ENCODE assay signal across 9 cellular contexts in genomic region chr1:25549273-25550154, GRCh38. TPM values are rescaled to one million over a fixed set of nuclear protein-coding genes. Genes with fewer than 3 reads are reported as not detected.
DNase-seq lines count a peak whose midpoint lies in the region; ATAC-seq lines count a peak whose summit lies in the region.
"Had no signal": no experiment of that assay in that cellular context is flagged by ENCODE, and none has a peak within 500 bp of the region (broad histone marks: within the 10 kb centered on the region; RNA-seq: fewer than 3 reads in every experiment).

No MANE protein-coding gene starts in this region.

- no peaks in the 10 kb centered on the region for H3F3A ChIP-seq in GM23248 (ENCODE audit: insufficient read depth)

- H3K27me3 Mint-ChIP-seq in CD4-positive, CD25-positive, alpha-beta regulatory T cell, result no peaks in the 10 kb centered on the region
- no peaks in the 10 kb centered on the region for H3K27me3 Mint-ChIP-seq in activated naive CD8-positive, alpha-beta T cell treated with anti-CD3 and anti-CD28 coated beads for 36 hours

- 86 to 88% methylated on average over 16 to 17 of the region's 19 CpGs for WGBS in GM23248 (ENCODE audit: low coverage in 1 of 2, low lambda C conversion rate in 2 of 2, missing lambda C conversion rate in 2 of 2), 2 experiments

- peak; percentile 61 to 93 (median 66) for DNase-seq in CD4-positive, CD25-positive, alpha-beta regulatory T cell
- DNase-seq in SW480 (ENCODE audit: low spot score) (peak; percentile 94), GM23248 (no peak)
- peak; percentile 92 for DNase-seq in activated naive CD8-positive, alpha-beta T cell treated with anti-CD3 and anti-CD28 coated beads for 36 hours
- peak; percentile 43 to 47 for DNase-seq in stimulated activated CD8-positive, alpha-beta memory T cell treated with anti-CD3 and anti-CD28 coated beads, Interleukin-4, amount 100 ng/mL, for 4 hours (ENCODE audit: low read depth in 2 of 2, low spot score in 1 of 2)

- in situ Hi-C loops in GM23248 (cut with MboI), result no loop called here

- H3K27me3 ChIP-seq in CD4-positive, CD25-positive, alpha-beta regulatory T cell (ENCODE audit: control insufficient read depth, insufficient read depth, low read length), result no peaks in the 10 kb centered on the region
- H3K27me3 ChIP-seq in layer of hippocampus (ENCODE audit: control insufficient read depth, insufficient read depth, low read length), result no peaks in the 10 kb centered on the region
- H3K27me3 ChIP-seq in GM23248 (replicated peaks; ENCODE audit: insufficient read depth), result no peaks in the 10 kb centered on the region

- H3K27ac Mint-ChIP-seq in CD4-positive, CD25-positive, alpha-beta regulatory T cell, result peak overlapping the region; percentile 93 to 99 (median 97)
- H3K27ac Mint-ChIP-seq in activated naive CD8-positive, alpha-beta T cell treated with anti-CD3 and anti-CD28 coated beads for 36 hours, result peak overlapping the region; percentile 95

- peaks cover 0 to 1% (median 0%) of the 10 kb centered on the region in 7 donors for H3K9me3 Mint-ChIP-seq in CD4-positive, CD25-positive, alpha-beta regulatory T cell
- no peaks in the 10 kb centered on the region for H3K9me3 Mint-ChIP-seq in activated naive CD8-positive, alpha-beta T cell treated with anti-CD3 and anti-CD28 coated beads for 36 hours

- peaks cover 13 to 96% (median 61%) of the 10 kb centered on the region in 4 donors for H3K4me1 Mint-ChIP-seq in CD4-positive, CD25-positive, alpha-beta regulatory T cell
- peaks cover 85% of the 10 kb centered on the region for H3K4me1 Mint-ChIP-seq in activated naive CD8-positive, alpha-beta T cell treated with anti-CD3 and anti-CD28 coated beads for 36 hours

- H3K9ac ChIP-seq in GM23248, result no peak overlapping the region

- H3K9me2 ChIP-seq in GM23248 (ENCODE audit: insufficient read depth), result no peaks in the 10 kb centered on the region

- peaks cover 56% of the 10 kb centered on the region for H3K79me2 ChIP-seq in GM23248 (ENCODE audit: insufficient read depth)

- peaks cover 9% of the 10 kb centered on the region for H3K36me3 ChIP-seq in CD4-positive, CD25-positive, alpha-beta regulatory T cell (ENCODE audit: control insufficient read depth, insufficient read depth, low read length)
- H3K36me3 ChIP-seq in GM23248 (ENCODE audit: low read depth), result no peaks in the 10 kb centered on the region
- H3K36me3 ChIP-seq: neutrophil had no signal

- no peak overlapping the region for H3K4me2 ChIP-seq in GM23248 (ENCODE audit: unreplicated experiment)

- peak overlapping the region; percentile 72 for H3K4me3 ChIP-seq in CD4-positive, CD25-positive, alpha-beta regulatory T cell (ENCODE audit: low read depth, low read length)
- H3K4me3 ChIP-seq in GM23248, result no peak overlapping the region

- peak; percentile 98 to 99 for ATAC-seq in CD4-positive, CD25-positive, alpha-beta regulatory T cell (ENCODE audit: low read depth in 2 of 2)
- ATAC-seq in GM19452 (IDR thresholded peaks at IDR 0.05; ENCODE audit: unreplicated experiment), result peak; percentile 76
- peak; percentile 72 for ATAC-seq in HG03469 (IDR thresholded peaks at IDR 0.05; ENCODE audit: unreplicated experiment)

- no peaks in the 10 kb centered on the region for H3K9me3 ChIP-seq in CD4-positive, CD25-positive, alpha-beta regulatory T cell (ENCODE audit: control insufficient read depth in 2 of 2, low read length in 2 of 2)
- no peaks in the 10 kb centered on the region for H3K9me3 ChIP-seq in GM23248 (ENCODE audit: low read depth)
- H3K9me3 ChIP-seq: neutrophil had no signal

- H3K4me3 Mint-ChIP-seq in CD4-positive, CD25-positive, alpha-beta regulatory T cell, result peak overlapping the region; percentile 24 to 87 (median 80)
- peak overlapping the region; percentile 69 for H3K4me3 Mint-ChIP-seq in activated naive CD8-positive, alpha-beta T cell treated with anti-CD3 and anti-CD28 coated beads for 36 hours

- no peaks in the 10 kb centered on the region for H4K20me1 ChIP-seq in GM23248 (ENCODE audit: insufficient read depth)

- H2AFZ ChIP-seq in GM23248, result no peak overlapping the region

- H3K36me3 Mint-ChIP-seq in CD4-positive, CD25-positive, alpha-beta regulatory T cell, result peaks cover 13% of the 10 kb centered on the region
- H3K36me3 Mint-ChIP-seq in activated naive CD8-positive, alpha-beta T cell treated with anti-CD3 and anti-CD28 coated beads for 36 hours, result peaks cover 7% of the 10 kb centered on the region

- H3K4me1 ChIP-seq in CD4-positive, CD25-positive, alpha-beta regulatory T cell (ENCODE audit: control insufficient read depth, insufficient read depth, low read length, poor library complexity, severe bottlenecking), result peaks cover 94% of the 10 kb centered on the region
- H3K4me1 ChIP-seq in GM23248 (ENCODE audit: insufficient read depth), result peaks cover 21% of the 10 kb centered on the region

- H3K27ac ChIP-seq in CD4-positive, CD25-positive, alpha-beta regulatory T cell (ENCODE audit: insufficient read depth, low read length, poor library complexity, severe bottlenecking), result peak overlapping the region; percentile 83
- H3K27ac ChIP-seq in layer of hippocampus (ENCODE audit: low read depth, low read length) (peak overlapping the region; percentile 53), GM23248 (no peak overlapping the region)
- H3K27ac ChIP-seq: neutrophil had no signal

RNA-seq across cellular contexts. Expression of gene LDLRAP1, which starts 6.1 kb away (rescaled TPM):
- total RNA-seq in CD4-positive, CD25-positive, alpha-beta regulatory T cell, result 98.7 TPM
- polyA plus RNA-seq in CD4-positive, CD25-positive, alpha-beta regulatory T cell, result 100 to 1,000 TPM; 170 to 326 (median 258) TPM
- total RNA-seq in activated naive CD8-positive, alpha-beta T cell treated with anti-CD3 and anti-CD28 coated beads for 36 hours, result 10 to 100 TPM; 14.3 to 17.4 TPM
- 22.5 and 23.6 TPM in 2 replicates for total RNA-seq in GM23248 (2014; rRNA removed; shearing (Covaris generic))
- polyA plus RNA-seq in GM23248 (2016; fragmentation: Nextera tagmentation; extraction: Ambion mirVana), result 26.9 and 29.5 TPM in 2 replicates
